Comparison of ENCODE assay signal across 8 cellular contexts in genomic region chr17:65055708-65056638, GRCh38. TPM values are rescaled to one million over a fixed set of nuclear protein-coding genes. Genes with fewer than 3 reads are reported as not detected.
DNase-seq lines count a peak whose midpoint lies in the region; ATAC-seq, FAIRE-seq and TF ChIP-seq lines count a peak whose summit lies in the region.

No MANE protein-coding gene starts in this region.

- intact Hi-C loops in dendritic cell treated with granulocyte-macrophage colony-stimulating factor and Interleukin-4, amounts not matched to agents 40 ng/mL and 50 ng/mL, for 4 days (cut with micrococcal nuclease), result loop anchor here (2.0 to 5.0 kb wide), 3 partner anchors 39 to 81 kb away; no protein-coding TSS in a partner anchor
- intact Hi-C loops in HepG2 (cut with micrococcal nuclease; ENCODE audit: unreplicated experiment), result loop anchor here (10.0 kb wide), 1 partner anchor 81 kb away; no protein-coding TSS in a partner anchor

- H3K4me3 Mint-ChIP-seq in dendritic cell treated with granulocyte-macrophage colony-stimulating factor and Interleukin-4, amounts not matched to agents 40 ng/mL and 50 ng/mL, for 4 days, result peak overlapping the region; percentile 90

- H3K9ac ChIP-seq in HepG2 (ENCODE audit: insufficient read depth, low read depth, low read length), result peak overlapping the region; percentile 96

- H3K4me2 ChIP-seq in HepG2 (ENCODE audit: low read depth, low read length), result peak overlapping the region; percentile 97

- in situ Hi-C loops in HepG2 (cut with HindIII; ENCODE audit: extremely low pct_ligation_motif_present, low pct_unique_long_range_greater_than_20kb), result no loop called here

- peak; percentile 49 to 52; a peak in 1 of 4 replicates for TF ChIP-seq POLR2A in HepG2 (IDR thresholded peaks at IDR 0.05; ENCODE audit: insufficient read depth in 1 of 2, low read depth in 2 of 2, low read length in 2 of 2)

- CTCF ChIA-PET in HepG2 (lab: Yijun Ruan, JAX; ENCODE audit: low intra/inter-chr PET ratio, low total read pairs), result no interaction called here

- H3K79me2 ChIP-seq in HepG2 (ENCODE audit: insufficient read depth, low read length), result peaks cover 33% of the 10 kb centered on the region

- peaks cover 50% of the 10 kb centered on the region for H3K36me3 Mint-ChIP-seq in dendritic cell treated with granulocyte-macrophage colony-stimulating factor and Interleukin-4, amounts not matched to agents 40 ng/mL and 50 ng/mL, for 4 days (ENCODE audit: low read depth)

- no peaks in the 10 kb centered on the region; a peak in 1 of 5 replicates for H3K27me3 ChIP-seq in HepG2 (ENCODE audit: control insufficient read depth in 1 of 2, insufficient read depth in 2 of 2, low read length in 2 of 2)

- POLR2A ChIA-PET in HepG2 (lab: Yijun Ruan, JAX), result interaction anchor here (0.6 to 2.8 kb wide), 18 partner anchors 8 to 550 kb away, joined by 3 to 31 read pairs (median 5); partner anchors contain the start of genes CEP95, DDX5 and LRRC37A3

- 0 out of 2 replicates have a peak, but pooled peaks have one; percentile 3 for TF ChIP-seq CTCF in HepG2 (CRISPR knock-in tag; IDR thresholded peaks at IDR 0.05)

- DNase-seq in Daoy (ENCODE audit: low read depth), result peak; percentile 70
- DNase-seq in Jurkat, Clone E6-1 (ENCODE audit: low read depth, low spot score), result no peak
- peak; percentile 65 for DNase-seq in activated CD4-positive, alpha-beta T cell treated with anti-CD3 and anti-CD28 coated beads for 48 hours
- peak; percentile 38 for DNase-seq in HepG2 (ENCODE audit: low spot score)
- DNase-seq in stimulated activated CD4-positive, alpha-beta T cell treated with anti-CD3 and anti-CD28 coated beads, Interleukin-2, amount 100 ng/mL, for 48 hours, result peak; percentile 33 to 51
- DNase-seq in NCI-H1048 (lab: John Stamatoyannopoulos, UW), result no peak

- peak overlapping the region; percentile 99 for H3K27ac Mint-ChIP-seq in dendritic cell treated with granulocyte-macrophage colony-stimulating factor and Interleukin-4, amounts not matched to agents 40 ng/mL and 50 ng/mL, for 4 days

- peak overlapping the region; percentile 87 for H3K4me3 ChIP-seq in Jurkat, Clone E6-1 (ENCODE audit: low read length)
- peak overlapping the region; percentile 81 to 98 (median 92) for H3K4me3 ChIP-seq in HepG2 (replicated peaks in 1 of 3; ENCODE audit: insufficient read depth in 1 of 3, low read depth in 2 of 3, low read length in 3 of 3)

- no peaks in the 10 kb centered on the region for H3K9me3 ChIP-seq in HepG2 (ENCODE audit: low read length)

- TF ChIP-seq EP300 in HepG2 (IDR thresholded peaks at IDR 0.05; ENCODE audit: low read depth in 2 of 2, low read length in 2 of 2), result no peak
- TF ChIP-seq EP300 in HepG2 (CRISPR knock-in tag; IDR thresholded peaks at IDR 0.05; ENCODE audit: borderline replicate concordance), result peak; percentile 47; the same call in 1 of the 2 replicates

- no peak for FAIRE-seq in HepG2 (lab: Jason Lieb, UNC)

- TF ChIP-seq RAD21 in HepG2 (CRISPR knock-in tag; IDR thresholded peaks at IDR 0.05), result peak; percentile 23

- H2AFZ ChIP-seq in HepG2 (ENCODE audit: low read length), result no peak overlapping the region

- H3K36me3 ChIP-seq in HepG2 (replicated peaks in 1 of 2; ENCODE audit: control insufficient read depth in 1 of 2, insufficient read depth in 2 of 2, low read length in 2 of 2), result peaks cover 2 to 22% of the 10 kb centered on the region in 2 experiments; a peak in 4 of 5 replicates

- BruUV-seq in HepG2 (replicated peaks; lab: Mats Ljungman, UMichigan), result no TSS peak

- peak overlapping the region; percentile 96 for H3K27ac ChIP-seq in HepG2 (ENCODE audit: extremely low read length, insufficient read depth, low read length)

- H3K27me3 Mint-ChIP-seq in dendritic cell treated with granulocyte-macrophage colony-stimulating factor and Interleukin-4, amounts not matched to agents 40 ng/mL and 50 ng/mL, for 4 days, result no peaks in the 10 kb centered on the region

- peaks cover 25% of the 10 kb centered on the region for H4K20me1 ChIP-seq in HepG2 (ENCODE audit: insufficient read depth, low read length)

- no peaks in the 10 kb centered on the region for H3K9me3 Mint-ChIP-seq in dendritic cell treated with granulocyte-macrophage colony-stimulating factor and Interleukin-4, amounts not matched to agents 40 ng/mL and 50 ng/mL, for 4 days

- 3% methylated on average over 21 of the region's 89 CpGs for WGBS in HepG2 (ENCODE audit: low lambda C conversion rate)

- ATAC-seq in GM21528 (IDR thresholded peaks at IDR 0.05; ENCODE audit: low FRiP score, unreplicated experiment), result peak; percentile 30
- peak; percentile 68 for ATAC-seq in HepG2

- peaks cover 34% of the 10 kb centered on the region for H3K4me1 ChIP-seq in HepG2 (ENCODE audit: insufficient read depth, low read length)

- peaks cover 70% of the 10 kb centered on the region for H3K4me1 Mint-ChIP-seq in dendritic cell treated with granulocyte-macrophage colony-stimulating factor and Interleukin-4, amounts not matched to agents 40 ng/mL and 50 ng/mL, for 4 days (ENCODE audit: low read depth)

TF ChIP-seq in HepG2, 621 proteins besides CTCF, POLR2A, EP300 and RAD21 (continues in another document):
- TF ChIP-seq ZIK1 (CRISPR knock-in tag; IDR thresholded peaks at IDR 0.05; ENCODE audit: borderline replicate concordance, low read depth) (no peak), ATF3 (CRISPR knock-in tag; IDR thresholded peaks at IDR 0.05) (peak; percentile 71), ZBTB20 (CRISPR knock-in tag; IDR thresholded peaks at IDR 0.05; ENCODE audit: borderline replicate concordance, low read depth) (peak; percentile 53; the same call in 1 of the 2 replicates), ZNF276 (CRISPR knock-in tag; IDR thresholded peaks at IDR 0.05; ENCODE audit: low read depth) (peak; percentile 30; the same call in 1 of the 2 replicates), PCBP1 (IDR thresholded peaks at IDR 0.05; ENCODE audit: borderline replicate concordance, low read depth, low read length) (peak; percentile 39; the same call in 1 of the 2 replicates), PHF20 (CRISPR knock-in tag; IDR thresholded peaks at IDR 0.05) (no peak), ZBTB39 (CRISPR knock-in tag; IDR thresholded peaks at IDR 0.05) (no peak)

RNA-seq across cellular contexts. Expression of gene GNA13, which starts 0.6 kb away (rescaled TPM):
- total RNA-seq in Daoy (2014; rRNA removed; shearing (Covaris generic)), result 41.9 and 43.5 TPM in 2 replicates
- 31.5 TPM for polyA plus RNA-seq in Jurkat, Clone E6-1 (2012; ENCODE audit: insufficient read depth, insufficient read length)
- total RNA-seq in HepG2 (2016; rRNA removed; fragmentation: Illumina TruSeq; extraction: Trizol), result 22.9 and 45.8 TPM in 2 replicates
- total RNA-seq in HepG2 (2016; cell fraction: cytosol; rRNA removed; fragmentation: Illumina TruSeq; extraction: Trizol; ENCODE audit: low read depth), result 8.3 and 10.6 TPM in 2 replicates
- 22.8 and 43.0 TPM in 2 replicates for total RNA-seq in HepG2 (2016; cell fraction: insoluble cytoplasmic fraction; rRNA removed; fragmentation: Illumina TruSeq; extraction: Trizol)
- total RNA-seq in HepG2 (2016; cell fraction: membrane; rRNA removed; fragmentation: Illumina TruSeq; extraction: Trizol), result 30.7 and 34.7 TPM in 2 replicates
- 21.1 and 24.0 TPM in 2 replicates for total RNA-seq in HepG2 (2016; cell fraction: nucleus; rRNA removed; fragmentation: Illumina TruSeq; extraction: Trizol)
- 23.7 and 31.0 TPM in 2 replicates for polyA plus RNA-seq in HepG2 (2011; rRNA removed)
- polyA plus RNA-seq in HepG2 (2011; cell fraction: cytosol; rRNA removed), result 13.2 and 21.5 TPM in 2 replicates
- 10.2 and 12.4 TPM in 2 replicates for polyA plus RNA-seq in HepG2 (2011; cell fraction: nucleus; rRNA removed)
- 26.8 and 27.3 TPM in 2 replicates for polyA plus RNA-seq in HepG2 (2012)
- 3.4 and 3.6 TPM in 2 replicates for polyA plus RNA-seq in HepG2 (2016; cell fraction: cytosol; fragmentation: Illumina TruSeq; extraction: Trizol; ENCODE audit: low read depth)
- polyA plus RNA-seq in HepG2 (2016; cell fraction: insoluble cytoplasmic fraction; fragmentation: Illumina TruSeq; extraction: Trizol; ENCODE audit: low read depth), result 41.0 and 43.8 TPM in 2 replicates
- 18.5 and 20.3 TPM in 2 replicates for polyA plus RNA-seq in HepG2 (2016; cell fraction: membrane; fragmentation: Illumina TruSeq; extraction: Trizol; ENCODE audit: low read depth)
- polyA plus RNA-seq in HepG2 (2016; cell fraction: nucleus; fragmentation: Illumina TruSeq; extraction: Trizol; ENCODE audit: insufficient read depth, low read depth), result 24.4 and 25.6 TPM in 2 replicates
- 21.9 and 29.7 TPM in 2 replicates for polyA minus RNA-seq in HepG2 (2011; rRNA and poly(A)+ RNA removed; ENCODE audit: low replicate concordance)
- 37.8 and 38.8 TPM in 2 replicates for polyA minus RNA-seq in HepG2 (2011; cell fraction: cytosol; rRNA and poly(A)+ RNA removed)
- 37.3 and 39.9 TPM in 2 replicates for polyA minus RNA-seq in HepG2 (2011; cell fraction: nucleus; rRNA and poly(A)+ RNA removed)

Comparison
In these comparisons a context has a peak if more than half of its experiments do, and no peak if none do; other contexts are left out.
1. DNase-seq: peak in Daoy (single experiment), activated CD4-positive, alpha-beta T cell treated with anti-CD3 and anti-CD28 coated beads for 48 hours (single experiment), HepG2 (single experiment) and stimulated activated CD4-positive, alpha-beta T cell treated with anti-CD3 and anti-CD28 coated beads, Interleukin-2, amount 100 ng/mL, for 48 hours (2 of 2); none in Jurkat, Clone E6-1 (single experiment) and NCI-H1048 (single experiment).